10 cellular contexts compared by ENCODE assay signal in genomic region chr6:56247654-56248122, GRCh38. TPM values are rescaled to one million over a fixed set of nuclear protein-coding genes. Genes with fewer than 3 reads are reported as not detected.
A peak's percentile ranks its signal among the peaks of the same experiment; 100 is the strongest.
DNase-seq lines count a peak whose midpoint lies in the region; ATAC-seq, FAIRE-seq and TF ChIP-seq lines count a peak whose summit lies in the region.
"Had no signal": no experiment of that assay in that cellular context is flagged by ENCODE, and none has a peak within 500 bp of the region (broad histone marks: within the 10 kb centered on the region; RNA-seq: fewer than 3 reads in every experiment).

No MANE protein-coding gene starts in this region.

- intact Hi-C loops in sciatic nerve (cut with DNase I), result no loop called here

- H3K36me3 ChIP-seq in ES-I3 (ENCODE audit: insufficient read depth, low read length), result no peaks in the 10 kb centered on the region
- no peaks in the 10 kb centered on the region for H3K36me3 ChIP-seq in keratinocyte (ENCODE audit: control insufficient read depth in 2 of 2, extremely low read depth in 1 of 2, insufficient read depth in 2 of 2, low read length in 2 of 2)

- peak overlapping the region; percentile 76 for H3K4me2 ChIP-seq in keratinocyte (ENCODE audit: control insufficient read depth, extremely low read depth, insufficient read depth, low read depth, low read length)

- H3K79me2 ChIP-seq in keratinocyte (ENCODE audit: control insufficient read depth, insufficient read depth, low read length), result no peaks in the 10 kb centered on the region

- dilution Hi-C loops in keratinocyte (cut with MboI; ENCODE audit: extremely low pct_ligation_motif_present, low sequenced_read_pairs), result no loop called here

- ATAC-seq in sciatic nerve, result peak; percentile 7
- ATAC-seq: T-cell had no signal

- peak; percentile 52 for FAIRE-seq in keratinocyte (lab: Jason Lieb, UNC)

- H3K9ac ChIP-seq in ES-I3 (ENCODE audit: low read depth, low read length) (peak overlapping the region; percentile 53; the same call in 1 of the 2 replicates), keratinocyte (ENCODE audit: control insufficient read depth, extremely low read depth, insufficient read depth, low read length) (peak overlapping the region; percentile 8)

- H3K27me3 ChIP-seq in keratinocyte (ENCODE audit: control insufficient read depth, extremely low read depth, insufficient read depth, low read length), result no peaks in the 10 kb centered on the region

- H3K4me3 ChIP-seq in cardiac fibroblast (replicated peaks in 1 of 2; ENCODE audit: low read depth in 2 of 2, low read length in 2 of 2), result peak overlapping the region; percentile 50 to 62
- H3K4me3 ChIP-seq in keratinocyte (ENCODE audit: control insufficient read depth in 2 of 3, extremely low read depth in 1 of 3, insufficient read depth in 2 of 3, low read depth in 1 of 3, low read length in 3 of 3), result peak overlapping the region; percentile 34 to 58 (median 41)

- peaks cover 16% of the 10 kb centered on the region for H3K4me1 ChIP-seq in ES-I3 (ENCODE audit: insufficient read depth, low read length)
- H3K4me1 ChIP-seq in keratinocyte (ENCODE audit: control insufficient read depth, extremely low read depth, insufficient read depth, low read length), result peaks cover 29% of the 10 kb centered on the region

- DNase-seq in cardiac fibroblast (ENCODE audit: low read depth in 2 of 2), result no peak
- DNase-seq in keratinocyte (ENCODE audit: low read depth, low spot score), result no peak
- DNase-seq in sciatic nerve (ENCODE audit: low spot score), result no peak
- no peak for DNase-seq in NCI-H345 treated with DMSO at 0.1 percent for 48 hours (lab: John Stamatoyannopoulos, UW; ENCODE audit: unreplicated experiment)
- DNase-seq in activated CD4-positive, CD25-positive, alpha-beta regulatory T cell treated with anti-CD3 and anti-CD28 coated beads, Interleukin-2, amount 50 U/mL, for 72 hours, result no peak
- DNase-seq in stimulated activated CD4-positive, alpha-beta T cell treated with anti-CD3 and anti-CD28 coated beads, Interleukin-2, amount 100 ng/mL, for 48 hours, result no peak
- DNase-seq in putamen (ENCODE audit: low spot score), result no peak
- DNase-seq: T-cell had no signal

- no peaks in the 10 kb centered on the region for H4K20me1 ChIP-seq in keratinocyte (ENCODE audit: control insufficient read depth, extremely low read depth, insufficient read depth, low read length)

- TF ChIP-seq CTCF in cardiac fibroblast (IDR thresholded peaks at IDR 0.05; ENCODE audit: low read depth, low read length) (no peak), keratinocyte (optimal IDR thresholded peaks at IDR 0.05 in 1 of 3, IDR thresholded peaks at IDR 0.05 in 1 of 3, conservative IDR thresholded peaks at IDR 0.05 in 1 of 3; ENCODE audit: extremely low read depth in 1 of 3, insufficient read depth in 2 of 3, low read length in 3 of 3) (no peak)

- H3K9me3 ChIP-seq in ES-I3 (ENCODE audit: control insufficient read depth, insufficient read depth, low read length) (no peaks in the 10 kb centered on the region), keratinocyte (ENCODE audit: control insufficient read depth, low read depth, low read length) (no peaks in the 10 kb centered on the region)

- no peak overlapping the region for H3K27ac ChIP-seq in keratinocyte (ENCODE audit: control insufficient read depth, insufficient read depth, low read length)

- no peaks in the 10 kb centered on the region for H3K9me1 ChIP-seq in keratinocyte (ENCODE audit: control insufficient read depth, extremely low read depth, insufficient read depth, low read length)

- H2AFZ ChIP-seq in keratinocyte (ENCODE audit: control insufficient read depth, low read length), result peak overlapping the region; percentile 75

RNA-seq across cellular contexts. Expression of gene COL21A1, which starts 0.3 kb away (rescaled TPM):
- 0.08 to 0.16 TPM (median 0.13 TPM) in 3 replicates for polyA plus RNA-seq in keratinocyte
- 0.07 TPM for polyA plus RNA-seq in keratinocyte (2011; ENCODE audit: low read depth)
- polyA plus RNA-seq in keratinocyte (2011; cell fraction: cytosol; rRNA removed), result 0.04 and 0.06 TPM in 2 replicates
- polyA plus RNA-seq in keratinocyte (2011; cell fraction: nucleus; rRNA removed), result 0.23 and 0.28 TPM in 2 replicates
- polyA plus RNA-seq in keratinocyte (2012; ENCODE audit: low replicate concordance), result 0.05 and 0.17 TPM in 2 replicates
- polyA minus RNA-seq in keratinocyte, result 0.06 to 0.46 TPM in 2 of 3 replicates, not detected in the other
- not detected for polyA minus RNA-seq in keratinocyte (2011; cell fraction: cytosol; rRNA and poly(A)+ RNA removed)
- 0.11 and 0.39 TPM in 2 replicates for polyA minus RNA-seq in keratinocyte (2011; cell fraction: nucleus; rRNA and poly(A)+ RNA removed)
- total RNA-seq in sciatic nerve, result 31.4 TPM
- total RNA-seq: T-cell had no signal
- polyA plus RNA-seq: CD14-positive monocyte had no signal
